1 cellular context compared by ENCODE assay signal in the genomic region with DNA sequence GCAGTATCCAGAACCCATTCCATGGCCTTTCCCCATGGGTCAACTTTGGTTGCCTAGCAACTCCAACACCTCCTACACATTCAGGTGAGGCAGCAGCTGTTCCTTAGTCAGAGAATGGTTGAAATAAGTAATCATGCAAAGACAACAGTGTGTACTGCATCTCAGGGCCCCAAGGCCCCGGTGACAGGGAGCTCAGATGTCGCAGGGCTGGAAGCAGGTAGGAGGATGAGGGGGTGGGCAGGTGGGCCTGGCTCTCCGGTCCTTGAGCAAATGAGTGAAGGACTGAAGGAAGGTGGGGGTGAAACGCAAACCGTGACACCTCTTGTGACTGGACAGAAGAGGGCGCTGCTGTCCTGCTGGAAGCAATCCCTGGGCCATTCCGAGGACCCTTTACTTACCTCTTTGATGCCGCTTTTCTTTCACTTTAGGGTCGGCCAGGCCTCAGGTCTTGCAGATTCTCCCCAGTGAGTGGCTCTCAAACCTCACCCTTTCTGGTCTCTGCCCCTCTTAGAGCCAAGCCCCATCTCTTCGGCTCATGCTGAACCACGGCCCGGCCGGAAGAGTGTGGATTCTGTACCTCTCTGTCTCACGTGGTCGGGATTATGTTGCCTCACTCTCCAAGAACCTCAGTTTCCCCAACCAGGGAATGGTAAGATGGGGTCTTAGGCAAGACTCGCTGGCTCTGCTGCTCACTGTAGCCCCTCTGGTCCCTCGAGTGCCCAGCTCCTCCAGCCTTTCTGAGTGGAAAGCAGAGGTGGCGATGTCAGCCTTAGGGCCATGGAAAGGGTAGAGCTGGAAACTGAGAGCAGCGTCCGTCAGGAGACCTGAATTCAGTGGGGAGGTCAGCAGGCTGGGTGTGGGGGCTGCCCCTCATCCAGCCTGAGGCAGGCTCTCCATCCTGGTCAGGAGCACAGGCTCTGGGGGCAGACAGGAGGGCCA.
TF ChIP-seq lines count a peak whose summit lies in the region.

No MANE protein-coding gene starts in this region.

TF ChIP-seq in WTC11, 78 proteins besides CTCF, POLR2A, EP300 and RAD21 (continued from another document):
- no peak for TF ChIP-seq AFF4 (CRISPR knock-in tag; IDR thresholded peaks at IDR 0.05; ENCODE audit: borderline replicate concordance)
- TF ChIP-seq ELF4 (CRISPR knock-in tag; IDR thresholded peaks at IDR 0.05; ENCODE audit: low read depth), result no peak
- TF ChIP-seq TEAD1 (CRISPR knock-in tag; IDR thresholded peaks at IDR 0.05), result no peak
- no peak for TF ChIP-seq ZNF671 (CRISPR knock-in tag; IDR thresholded peaks at IDR 0.05)
- TF ChIP-seq KAT7 (CRISPR knock-in tag; IDR thresholded peaks at IDR 0.05; ENCODE audit: borderline replicate concordance), result no peak
- TF ChIP-seq NFYB (CRISPR knock-in tag; conservative IDR thresholded peaks at IDR 0.05; ENCODE audit: low read depth), result no peak
- TF ChIP-seq, protein P1, sequence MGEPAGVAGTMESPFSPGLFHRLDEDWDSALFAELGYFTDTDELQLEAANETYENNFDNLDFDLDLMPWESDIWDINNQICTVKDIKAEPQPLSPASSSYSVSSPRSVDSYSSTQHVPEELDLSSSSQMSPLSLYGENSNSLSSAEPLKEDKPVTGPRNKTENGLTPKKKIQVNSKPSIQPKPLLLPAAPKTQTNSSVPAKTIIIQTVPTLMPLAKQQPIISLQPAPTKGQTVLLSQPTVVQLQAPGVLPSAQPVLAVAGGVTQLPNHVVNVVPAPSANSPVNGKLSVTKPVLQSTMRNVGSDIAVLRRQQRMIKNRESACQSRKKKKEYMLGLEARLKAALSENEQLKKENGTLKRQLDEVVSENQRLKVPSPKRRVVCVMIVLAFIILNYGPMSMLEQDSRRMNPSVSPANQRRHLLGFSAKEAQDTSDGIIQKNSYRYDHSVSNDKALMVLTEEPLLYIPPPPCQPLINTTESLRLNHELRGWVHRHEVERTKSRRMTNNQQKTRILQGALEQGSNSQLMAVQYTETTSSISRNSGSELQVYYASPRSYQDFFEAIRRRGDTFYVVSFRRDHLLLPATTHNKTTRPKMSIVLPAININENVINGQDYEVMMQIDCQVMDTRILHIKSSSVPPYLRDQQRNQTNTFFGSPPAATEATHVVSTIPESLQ (CRISPR knock-in tag; IDR thresholded peaks at IDR 0.05), result no peak
- no peak for TF ChIP-seq IRF2 (CRISPR knock-in tag; IDR thresholded peaks at IDR 0.05; ENCODE audit: borderline replicate concordance, low read depth)
- TF ChIP-seq, protein P2, sequence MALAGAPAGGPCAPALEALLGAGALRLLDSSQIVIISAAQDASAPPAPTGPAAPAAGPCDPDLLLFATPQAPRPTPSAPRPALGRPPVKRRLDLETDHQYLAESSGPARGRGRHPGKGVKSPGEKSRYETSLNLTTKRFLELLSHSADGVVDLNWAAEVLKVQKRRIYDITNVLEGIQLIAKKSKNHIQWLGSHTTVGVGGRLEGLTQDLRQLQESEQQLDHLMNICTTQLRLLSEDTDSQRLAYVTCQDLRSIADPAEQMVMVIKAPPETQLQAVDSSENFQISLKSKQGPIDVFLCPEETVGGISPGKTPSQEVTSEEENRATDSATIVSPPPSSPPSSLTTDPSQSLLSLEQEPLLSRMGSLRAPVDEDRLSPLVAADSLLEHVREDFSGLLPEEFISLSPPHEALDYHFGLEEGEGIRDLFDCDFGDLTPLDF (CRISPR knock-in tag; IDR thresholded peaks at IDR 0.05), result no peak
- no peak for TF ChIP-seq NR2C2 (CRISPR knock-in tag; IDR thresholded peaks at IDR 0.05)
